Comparison of ENCODE assay signal across 19 cellular contexts in genomic region chr2:168075446-168075845, GRCh38.
"Had no signal": no experiment of that assay in that cellular context is flagged by ENCODE, and none has a peak within 500 bp of the region (broad histone marks: within the 10 kb centered on the region; RNA-seq: fewer than 3 reads in every experiment).

No MANE protein-coding gene starts in this region.

- H3K4me3 ChIP-seq: ascending aorta, coronary artery, gastroesophageal sphincter, lower lobe of right lung, transverse colon, uterus had no signal

- H3K9me3 ChIP-seq: ascending aorta, gastroesophageal sphincter, lower lobe of right lung, transverse colon, uterus had no signal

- DNase-seq: activated gamma-delta T cell treated with Interleukin-2 at 50 U/mL for 16 hours; activated T-cell treated with anti-CD3 and anti-CD28 coated beads, Interleukin-2, amount 50 U/mL, for 1 hour; brain microvascular endothelial cell; central memory CD4-positive, alpha-beta T cell; endodermal cell; head of caudate nucleus; kidney; lower lobe of right lung; naive thymus-derived CD4-positive, alpha-beta T cell; small intestine; stimulated activated CD4-positive, alpha-beta T cell treated with anti-CD3 and anti-CD28 coated beads, Interleukin-2, amount 100 ng/mL, for 24 hours; stimulated activated naive B cell treated with anti-CD40 and anti-IgM and Interleukin-4, amounts not matched to agents 10 μg/mL and 1 μg/mL and 100 μg/mL, for 72 hours; T-helper 1 cell; transverse colon; uterus; WERI-Rb-1 had no signal

- H3K27me3 ChIP-seq: ascending aorta, brain microvascular endothelial cell, gastroesophageal sphincter, transverse colon, uterus had no signal

- H3K36me3 ChIP-seq: ascending aorta, uterus had no signal
